10 cellular contexts compared by ENCODE assay signal in the genomic region with DNA sequence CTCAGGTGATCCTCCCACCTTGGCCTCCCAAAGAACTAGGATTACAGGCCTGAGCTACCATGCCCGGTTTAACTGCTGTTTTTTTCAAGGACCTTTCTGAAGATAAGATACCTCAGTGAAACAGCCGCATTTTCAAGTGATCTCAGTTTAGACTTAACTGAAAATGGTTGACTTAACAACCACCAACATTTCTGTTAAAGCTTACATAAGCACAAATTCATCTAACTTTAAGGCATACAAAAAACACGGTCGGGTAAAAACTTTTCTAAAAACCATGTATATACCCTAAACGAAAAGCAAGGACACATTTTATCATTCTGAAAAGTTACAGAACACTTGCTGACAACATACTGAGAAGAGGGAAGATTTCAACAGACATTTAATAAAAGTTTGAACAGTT.
"Had no signal": no experiment of that assay in that cellular context is flagged by ENCODE, and none has a peak within 500 bp of the region (broad histone marks: within the 10 kb centered on the region; RNA-seq: fewer than 3 reads in every experiment).

No MANE protein-coding gene starts in this region.

- H3K36me3 Mint-ChIP-seq: immature natural killer cell; natural killer cell treated with Interleukin-12 subunit alpha and Interleukin-12 subunit beta and Interleukin-15 and Interleukin-18, amount 100 ng/mL, for 72 hours had no signal

- H3K9me3 Mint-ChIP-seq: immature natural killer cell; natural killer cell treated with Interleukin-12 subunit alpha and Interleukin-12 subunit beta and Interleukin-15 and Interleukin-18, amount 100 ng/mL, for 72 hours; stimulated activated naive CD8-positive, alpha-beta T cell treated with anti-CD3 and anti-CD28 coated beads, Interleukin-15, Interleukin-2, amounts not matched to agents 100 ng/mL and 50 ng/mL, for 24 hours; T-helper 2 cell treated with Interferon-gamma antibody and Interleukin-4, amounts not matched to agents 5 μg/mL and 100 μg/mL, for 36 hours had no signal

- H3K9me3 ChIP-seq: colonic mucosa had no signal

- H3K27ac Mint-ChIP-seq: stimulated activated naive CD8-positive, alpha-beta T cell treated with anti-CD3 and anti-CD28 coated beads, Interleukin-15, Interleukin-2, amounts not matched to agents 100 ng/mL and 50 ng/mL, for 24 hours had no signal

- DNase-seq: activated CD4-positive, alpha-beta T cell treated with anti-CD3 and anti-CD28 coated beads, Interleukin-2, amount 50 U/mL, for 4 hours; activated T-cell treated with anti-CD3 and anti-CD28 coated beads, Interleukin-2, amount 50 U/mL, for 48 hours; colonic mucosa; immature natural killer cell; stimulated activated CD4-positive, alpha-beta T cell treated with anti-CD3 and anti-CD28 coated beads, Interleukin-15, amount 100 ng/mL, for 24 hours; stimulated activated CD4-positive, alpha-beta T cell treated with anti-CD3 and anti-CD28 coated beads, Interleukin-4, amount 100 ng/mL, for 24 hours had no signal

- H3K36me3 ChIP-seq: colonic mucosa had no signal

- H3K27me3 ChIP-seq: colonic mucosa had no signal

- H3K4me3 Mint-ChIP-seq: immature natural killer cell; natural killer cell treated with Interleukin-12 subunit alpha and Interleukin-12 subunit beta and Interleukin-15 and Interleukin-18, amount 100 ng/mL, for 72 hours; stimulated activated naive CD8-positive, alpha-beta T cell treated with anti-CD3 and anti-CD28 coated beads, Interleukin-15, Interleukin-2, amounts not matched to agents 100 ng/mL and 50 ng/mL, for 24 hours; T-helper 2 cell treated with Interferon-gamma antibody and Interleukin-4, amounts not matched to agents 5 μg/mL and 100 μg/mL, for 36 hours had no signal

- H3K27ac ChIP-seq: colonic mucosa had no signal

- H3K4me1 Mint-ChIP-seq: immature natural killer cell had no signal

- H3K4me1 ChIP-seq: colonic mucosa had no signal

- H3K4me3 ChIP-seq: colonic mucosa had no signal

- ATAC-seq: activated CD4-positive, CD25-positive, alpha-beta regulatory T cell treated with anti-CD3 and anti-CD28 coated beads, Interleukin-2, amount 50 U/mL, for 24 hours; natural killer cell treated with Interleukin-12 subunit alpha and Interleukin-12 subunit beta and Interleukin-15 and Interleukin-18, amount 100 ng/mL, for 72 hours had no signal

- H3K27me3 Mint-ChIP-seq: natural killer cell treated with Interleukin-12 subunit alpha and Interleukin-12 subunit beta and Interleukin-15 and Interleukin-18, amount 100 ng/mL, for 72 hours; stimulated activated naive CD8-positive, alpha-beta T cell treated with anti-CD3 and anti-CD28 coated beads, Interleukin-15, Interleukin-2, amounts not matched to agents 100 ng/mL and 50 ng/mL, for 24 hours had no signal
